ENCODE assay signal across 8 cellular contexts in genomic region chr7:4973728-4974198, GRCh38.
DNase-seq lines count a peak whose midpoint lies in the region; ATAC-seq and TF ChIP-seq lines count a peak whose summit lies in the region.

No MANE protein-coding gene starts in this region.

- peak; percentile 93 for ATAC-seq in HG02943 (IDR thresholded peaks at IDR 0.05; ENCODE audit: low read depth, unreplicated experiment)

- TF ChIP-seq CTCF in astrocyte of the spinal cord (IDR thresholded peaks at IDR 0.05; ENCODE audit: low read depth, low read length) (peak; percentile 81), retinal pigment epithelial cell (conservative IDR thresholded peaks at IDR 0.05; ENCODE audit: low read depth, low read length) (peak; percentile 83)

- H3K4me3 ChIP-seq in astrocyte of the spinal cord (ENCODE audit: low read depth, low read length) (peak overlapping the region; percentile 67), retinal pigment epithelial cell (ENCODE audit: low read length) (peak overlapping the region; percentile 74)

- DNase-seq in NCI-H187 (lab: John Stamatoyannopoulos, UW): peak; percentile 75 to 80
- no peak for DNase-seq in NCI-H187 treated with DMSO at 0.1 percent for 48 hours (lab: John Stamatoyannopoulos, UW)
- peak; percentile 87 for DNase-seq in NCI-H1694 treated with DMSO at 0.1 percent for 48 hours (lab: John Stamatoyannopoulos, UW)
- DNase-seq in T1000 (lab: John Stamatoyannopoulos, UW): peak; percentile 86
- peak; percentile 91 for DNase-seq in astrocyte of the spinal cord (ENCODE audit: low read depth, low spot score)
- DNase-seq in hypothalamus (lab: John Stamatoyannopoulos, UW): peak; percentile 34 to 95 (median 84)
- peak; percentile 59 for DNase-seq in retinal pigment epithelial cell (ENCODE audit: low read depth)

- in situ Hi-C loops in astrocyte of the spinal cord (cut with HindIII; ENCODE audit: low sequenced_read_pairs): no loop called here
